Comparison of ENCODE assay signal across 8 cellular contexts in the genomic region with DNA sequence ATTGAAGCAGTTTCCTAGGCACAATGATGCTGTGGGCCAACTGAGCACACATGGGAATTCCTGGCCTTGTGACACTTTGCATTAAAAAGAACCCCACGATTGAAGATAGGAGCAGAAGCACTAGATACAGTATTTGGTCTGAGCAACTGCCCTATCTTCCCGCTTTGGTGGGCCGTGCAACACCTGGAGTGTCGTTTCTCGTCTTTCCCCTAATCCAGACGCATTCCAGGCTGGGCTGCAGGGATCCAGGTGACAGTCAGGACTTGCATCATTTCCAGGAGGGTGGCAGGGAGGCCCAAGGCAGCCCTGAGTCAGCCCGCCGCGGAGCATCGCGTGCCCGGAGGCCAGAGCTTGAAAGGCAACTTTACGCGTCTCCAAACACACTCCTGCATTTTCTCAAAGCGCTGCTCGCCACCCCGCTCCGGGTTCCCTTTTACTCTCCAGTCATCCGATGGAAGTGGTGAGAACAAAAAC. TPM values are rescaled to one million over a fixed set of nuclear protein-coding genes. Genes with fewer than 3 reads are reported as not detected.
DNase-seq lines count a peak whose midpoint lies in the region; ATAC-seq and TF ChIP-seq lines count a peak whose summit lies in the region.

No MANE protein-coding gene starts in this region.

- no peak overlapping the region for H2AFZ ChIP-seq in neural cell (ENCODE audit: low read depth, low read length)

- no peaks in the 10 kb centered on the region for H4K20me1 ChIP-seq in neural cell (ENCODE audit: insufficient read depth)

- no peak for TF ChIP-seq CTCF in heart left ventricle (IDR thresholded peaks at IDR 0.05)
- no peak for TF ChIP-seq CTCF in neural cell (IDR thresholded peaks at IDR 0.05; ENCODE audit: poor library complexity, severe bottlenecking)

- no peak for TF ChIP-seq RAD21 in neural cell (conservative IDR thresholded peaks at IDR 0.05)

- H3F3A ChIP-seq in neural cell (ENCODE audit: insufficient read depth, low read length, poor library complexity, severe bottlenecking), result no peaks in the 10 kb centered on the region

- ATAC-seq in heart left ventricle (peak in 1 of 4 donors; percentile 3), Right ventricle myocardium inferior (no peak), GM21825 (IDR thresholded peaks at IDR 0.05; ENCODE audit: unreplicated experiment) (no peak)

- H3K4me1 ChIP-seq in heart left ventricle (peaks cover 5 to 61% (median 41%) of the 10 kb centered on the region in 12 donors), ectodermal cell (ENCODE audit: control insufficient read depth, insufficient read depth, low read length) (peaks cover 29% of the 10 kb centered on the region)

- no peaks in the 10 kb centered on the region for H3K9me2 ChIP-seq in neural cell (ENCODE audit: insufficient read depth, low read length)

- no peaks in the 10 kb centered on the region for H3K36me3 ChIP-seq in heart left ventricle
- H3K36me3 ChIP-seq in ectodermal cell (ENCODE audit: control insufficient read depth, insufficient read depth, low read length), result no peaks in the 10 kb centered on the region
- no peaks in the 10 kb centered on the region for H3K36me3 ChIP-seq in neural cell (ENCODE audit: insufficient read depth, low read length)

- no peaks in the 10 kb centered on the region for H3K79me2 ChIP-seq in neural cell (replicated peaks; ENCODE audit: insufficient read depth, low read length)

- H3K9me3 ChIP-seq in heart left ventricle (no peaks in the 10 kb centered on the region), ectodermal cell (ENCODE audit: control insufficient read depth, low read length) (no peaks in the 10 kb centered on the region), neural cell (ENCODE audit: low read length) (no peaks in the 10 kb centered on the region)

- TF ChIP-seq POLR2A in heart left ventricle (IDR thresholded peaks at IDR 0.05), result no peak

- H3K4me3 ChIP-seq in heart left ventricle (peak overlapping the region; percentile 33 to 68 (median 59)), ectodermal cell (ENCODE audit: insufficient read depth, low read depth, low read length) (peak overlapping the region; percentile 64), neural cell (ENCODE audit: low read length) (peak overlapping the region; percentile 65)

- 1 to 2% (median 1%) methylated on average over 18 to 19 of the region's 19 CpGs for WGBS in heart left ventricle, 4 donors
- 0% methylated on average over 19 of the region's 19 CpGs for WGBS in ectodermal cell, 2 experiments

- intact Hi-C loops in heart left ventricle (cut with DNase I) (loop anchor here in 2 of 10 donors (1.0 to 10.0 kb wide), 2 partner anchors 31 to 246 kb away; no protein-coding TSS in a partner anchor), Right ventricle myocardium inferior (cut with DNase I) (no loop called here)

- H3K27me3 ChIP-seq in heart left ventricle (peaks cover 0 to 61% (median 5%) of the 10 kb centered on the region in 9 donors), ectodermal cell (ENCODE audit: control insufficient read depth, insufficient read depth, low read length, poor library complexity, severe bottlenecking) (peaks cover 68% of the 10 kb centered on the region), neural cell (ENCODE audit: insufficient read depth, low read depth, low read length) (peaks cover 78% of the 10 kb centered on the region)

- H3K4me2 ChIP-seq in neural cell (ENCODE audit: low read length), result peak overlapping the region; percentile 57

- no peak overlapping the region for H3K9ac ChIP-seq in neural cell (ENCODE audit: low read length)

- no peak for DNase-seq in heart left ventricle
- DNase-seq in Right ventricle myocardium inferior (ENCODE audit: missing footprints), result no peak
- DNase-seq in RPMI8226, result peak; percentile 51
- DNase-seq in cerebellar nuclear complex (lab: John Stamatoyannopoulos, UW), result no peak
- no peak for DNase-seq in amygdala (lab: John Stamatoyannopoulos, UW)

- peak overlapping the region in 11 of 12 donors; percentile 4 to 87 (median 59) for H3K27ac ChIP-seq in heart left ventricle
- H3K27ac ChIP-seq in ectodermal cell (ENCODE audit: insufficient read depth, low read depth, low read length, poor library complexity, severe bottlenecking), result no peak overlapping the region
- no peak overlapping the region for H3K27ac ChIP-seq in neural cell (ENCODE audit: low read length)

- TF ChIP-seq EP300 in neural cell (conservative IDR thresholded peaks at IDR 0.05; ENCODE audit: poor library complexity, severe bottlenecking), result no peak

TF ChIP-seq in neural cell, 6 proteins besides CTCF, POLR2A, EP300 and RAD21:
- TF ChIP-seq POLR2AphosphoS5 (IDR thresholded peaks at IDR 0.05) (peak; percentile 7), REST (IDR thresholded peaks at IDR 0.05; ENCODE audit: borderline replicate concordance) (no peak)

RNA-seq across cellular contexts. Expression of gene STC2, which starts 0.7 kb away (rescaled TPM):
- 10 to 100 TPM in 4 of 9 donors, 1 to 10 TPM in 5; 3.9 to 15.0 (median 8.6) TPM for total RNA-seq in heart left ventricle
- polyA plus RNA-seq in heart left ventricle, result 10 to 100 TPM in 1 of 2 donors, 1 to 10 TPM in 1; 6.2 to 15.2 TPM
- 10.4 TPM for total RNA-seq in Right ventricle myocardium inferior
- 12.1 TPM for polyA plus RNA-seq in ectodermal cell (2013, experiment 1 of 4)
- 12.8 TPM for polyA plus RNA-seq in ectodermal cell (2013, experiment 2 of 4)
- 10.3 TPM for polyA plus RNA-seq in ectodermal cell (2013, experiment 3 of 4)
- polyA plus RNA-seq in ectodermal cell (2013, experiment 4 of 4), result 9.4 TPM
- polyA plus RNA-seq in neural cell, result 0.09 and 0.26 TPM in 2 replicates
- 1.0 TPM in 1 of 2 replicates, not detected in the other for polyA minus RNA-seq in neural cell

Comparison
In these comparisons a context has a peak if more than half of its experiments do, and no peak if none do; other contexts are left out.
1. H3K27ac ChIP-seq: peak in heart left ventricle (11 of 12); none in ectodermal cell (single experiment) and neural cell (single experiment).
2. Peak in every context shown above with its lines, with median percentiles within 50 percentile points of each other: H3K4me3 ChIP-seq.